Comparison of ENCODE assay signal across 9 cellular contexts in genomic region chr17:77728022-77728671, GRCh38.
DNase-seq lines count a peak whose midpoint lies in the region; ATAC-seq, FAIRE-seq and TF ChIP-seq lines count a peak whose summit lies in the region.
"Had no signal": no experiment of that assay in that cellular context is flagged by ENCODE, and none has a peak within 500 bp of the region (broad histone marks: within the 10 kb centered on the region; RNA-seq: fewer than 3 reads in every experiment).

No MANE protein-coding gene starts in this region.

- H3K27ac ChIP-seq in body of pancreas, result peak overlapping the region in 1 of 4 donors; percentile 36

- 62 to 67% methylated on average over 14 of the region's 14 CpGs for WGBS in body of pancreas, 2 donors

- H3K9me3 ChIP-seq in body of pancreas, result peaks cover 0 to 7% (median 0%) of the 10 kb centered on the region in 3 donors

- DNase-seq in D341Med (ENCODE audit: low spot score) (peak; percentile 71), NCI-H1436 treated with DMSO at 0.1 percent for 48 hours (lab: John Stamatoyannopoulos, UW) (peak; percentile 35), body of pancreas (peak in 2 of 4 donors; percentile 18 to 21), mesenteric fat pad (ENCODE audit: low spot score) (peak; percentile 69), DMS53 (lab: John Stamatoyannopoulos, UW) (no peak), kidney tubule cell (ENCODE audit: low spot score) (no peak), frontal cortex (ENCODE audit: low spot score in 2 of 2) (no peak), activated T-cell treated with anti-CD3 and anti-CD28 coated beads for 4 hours (no peak)
- DNase-seq: activated B cell treated with CpG ODN at 0.5 μM for 24 hours had no signal

- no peak for FAIRE-seq in frontal cortex (lab: Jason Lieb, UNC)

- TF ChIP-seq CTCF in body of pancreas (IDR thresholded peaks at IDR 0.05), result peak in 1 of 7 experiments; percentile 6

- intact Hi-C loops in body of pancreas (cut with DNase I), result no loop called here

- H3K4me3 ChIP-seq in body of pancreas, result no peak overlapping the region

- no peaks in the 10 kb centered on the region for H3K27me3 ChIP-seq in body of pancreas

- no peaks in the 10 kb centered on the region for H3K36me3 ChIP-seq in body of pancreas (replicated peaks in 1 of 2; ENCODE audit: insufficient read depth in 1 of 2, low read depth in 2 of 2)

- TF ChIP-seq POLR2A in body of pancreas (IDR thresholded peaks at IDR 0.05), result no peak

- peak; percentile 40 for ATAC-seq in body of pancreas

- H3K4me1 ChIP-seq in body of pancreas, result no peaks in the 10 kb centered on the region

Comparison
In these comparisons a context has a peak if more than half of its experiments do, and no peak if none do; other contexts are left out.
1. DNase-seq: peak in D341Med (single experiment), NCI-H1436 treated with DMSO at 0.1 percent for 48 hours (single experiment) and mesenteric fat pad (single experiment); none in DMS53 (single experiment), kidney tubule cell (single experiment), frontal cortex (0 of 2) and activated T-cell treated with anti-CD3 and anti-CD28 coated beads for 4 hours (single experiment).